8 cellular contexts compared by ENCODE assay signal in the genomic region with DNA sequence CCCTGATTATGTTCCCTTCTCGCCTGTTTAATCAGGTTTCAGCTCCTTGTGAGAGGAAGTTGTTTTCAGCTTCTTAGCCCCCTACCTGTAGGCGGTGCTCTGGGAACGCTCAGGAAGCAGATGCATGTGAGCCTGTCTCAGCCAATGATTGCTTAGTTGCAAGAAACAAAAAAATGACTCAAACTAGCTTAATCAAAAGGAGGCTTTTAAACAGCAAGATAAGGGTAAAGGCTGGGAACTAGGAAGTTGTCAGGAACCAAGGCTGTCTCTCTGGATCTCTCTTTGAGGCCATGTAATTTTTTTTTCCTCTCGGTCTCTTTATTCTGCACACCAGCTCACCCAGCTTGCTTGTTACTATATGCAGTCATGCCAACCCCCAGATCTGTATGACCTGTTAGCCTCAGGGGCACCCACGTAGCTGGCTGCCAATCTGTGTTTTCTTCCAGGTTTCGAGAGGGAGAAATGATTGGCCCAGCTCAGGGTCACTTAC.
DNase-seq lines count a peak whose midpoint lies in the region; TF ChIP-seq lines count a peak whose summit lies in the region.

No MANE protein-coding gene starts in this region.

- no peak overlapping the region for H3K4me3 Mint-ChIP-seq in activated CD4-positive, alpha-beta memory T cell treated with anti-CD3 and anti-CD28 coated beads, Interleukin-2, amount 10 ng/mL, durations not matched to agents 7 days and 5 days
- no peak overlapping the region for H3K4me3 Mint-ChIP-seq in immature natural killer cell

- CTCF ChIA-PET in activated CD4-positive, alpha-beta memory T cell treated with anti-CD3 and anti-CD28 coated beads, Interleukin-2, amount 10 ng/mL, durations not matched to agents 7 days and 5 days (lab: Charles Lee), result interaction anchor here (0.7 to 8.3 kb wide), 27 partner anchors 9 to 690 kb away, joined by 3 to 98 read pairs (median 5); no protein-coding TSS in a partner anchor

- no peak overlapping the region for H2AFZ ChIP-seq in smooth muscle cell (ENCODE audit: low read depth)

- DNase-seq in BE2C (no peak), HK-2 (ENCODE audit: unreplicated experiment) (peak; percentile 20), head of caudate nucleus (peak in 27 of 42 donors; percentile 31 to 76 (median 60)), smooth muscle cell (lab: John Stamatoyannopoulos, UW; ENCODE audit: unreplicated experiment) (no peak), SK-N-DZ (ENCODE audit: low spot score) (no peak), immature natural killer cell (no peak), NCI-H1436 (lab: John Stamatoyannopoulos, UW) (no peak)
- peak; percentile 31 for DNase-seq in activated CD4-positive, alpha-beta memory T cell treated with anti-CD3 and anti-CD28 coated beads, Interleukin-2, amount 10 ng/mL, durations not matched to agents 7 days and 5 days

- no peaks in the 10 kb centered on the region for H3K9me3 Mint-ChIP-seq in activated CD4-positive, alpha-beta memory T cell treated with anti-CD3 and anti-CD28 coated beads, Interleukin-2, amount 10 ng/mL, durations not matched to agents 7 days and 5 days
- H3K9me3 Mint-ChIP-seq in immature natural killer cell, result no peaks in the 10 kb centered on the region

- H3K27me3 Mint-ChIP-seq in activated CD4-positive, alpha-beta memory T cell treated with anti-CD3 and anti-CD28 coated beads, Interleukin-2, amount 10 ng/mL, durations not matched to agents 7 days and 5 days, result no peaks in the 10 kb centered on the region
- H3K27me3 Mint-ChIP-seq in immature natural killer cell (ENCODE audit: low read depth in 3 of 3), result no peaks in the 10 kb centered on the region

- H4K20me1 ChIP-seq in smooth muscle cell (ENCODE audit: low read depth), result no peaks in the 10 kb centered on the region

- peaks cover 44% of the 10 kb centered on the region for H3K36me3 Mint-ChIP-seq in activated CD4-positive, alpha-beta memory T cell treated with anti-CD3 and anti-CD28 coated beads, Interleukin-2, amount 10 ng/mL, durations not matched to agents 7 days and 5 days (ENCODE audit: low read depth)
- peaks cover 4 to 29% (median 17%) of the 10 kb centered on the region in 3 donors for H3K36me3 Mint-ChIP-seq in immature natural killer cell

- H3K27ac ChIP-seq in smooth muscle cell (ENCODE audit: low read depth), result peak overlapping the region; percentile 64

- H3K9ac ChIP-seq in smooth muscle cell (ENCODE audit: low read depth), result peak overlapping the region; percentile 12

- H3K36me3 ChIP-seq in BE2C (no peaks in the 10 kb centered on the region), smooth muscle cell (ENCODE audit: low read depth) (no peaks in the 10 kb centered on the region)

- no peaks in the 10 kb centered on the region for H3K79me2 ChIP-seq in smooth muscle cell (ENCODE audit: low read depth)

- H3K4me1 ChIP-seq in BE2C (peaks cover 10% of the 10 kb centered on the region), smooth muscle cell (ENCODE audit: low read depth) (peaks cover 7% of the 10 kb centered on the region)

- POLR2A ChIA-PET in activated CD4-positive, alpha-beta memory T cell treated with anti-CD3 and anti-CD28 coated beads, Interleukin-2, amount 10 ng/mL, durations not matched to agents 7 days and 5 days (lab: Charles Lee), result interaction anchor here (0.9 to 2.3 kb wide), 7 partner anchors 10 to 250 kb away, joined by 3 to 12 read pairs (median 3); no protein-coding TSS in a partner anchor

- peaks cover 22% of the 10 kb centered on the region for H3K4me1 Mint-ChIP-seq in activated CD4-positive, alpha-beta memory T cell treated with anti-CD3 and anti-CD28 coated beads, Interleukin-2, amount 10 ng/mL, durations not matched to agents 7 days and 5 days
- peaks cover 6 to 30% of the 10 kb centered on the region in 2 donors for H3K4me1 Mint-ChIP-seq in immature natural killer cell

- peaks cover 7% of the 10 kb centered on the region for H3F3A ChIP-seq in smooth muscle cell (ENCODE audit: low read depth)

- intact Hi-C loops in head of caudate nucleus (cut with DNase I), result loop anchor here (10.0 kb wide), 3 partner anchors 255 to 715 kb away; a partner anchor contains a TSS

- H3K4me3 ChIP-seq in BE2C (ENCODE audit: low read depth, low read length) (no peak overlapping the region), smooth muscle cell (no peak overlapping the region)

- WGBS in smooth muscle cell (ENCODE audit: low lambda C conversion rate), result 36% methylated on average over 6 of the region's 6 CpGs

- H3K27ac Mint-ChIP-seq in activated CD4-positive, alpha-beta memory T cell treated with anti-CD3 and anti-CD28 coated beads, Interleukin-2, amount 10 ng/mL, durations not matched to agents 7 days and 5 days, result no peak overlapping the region
- H3K27ac Mint-ChIP-seq in immature natural killer cell, result peak overlapping the region in 1 of 6 donors; percentile 7

- H3K27me3 ChIP-seq in BE2C (no peaks in the 10 kb centered on the region), smooth muscle cell (ENCODE audit: low read depth) (no peaks in the 10 kb centered on the region)

- TF ChIP-seq CTCF in BE2C (IDR thresholded peaks at IDR 0.05; ENCODE audit: low read depth, low read length), result peak; percentile 41
- TF ChIP-seq CTCF in smooth muscle cell (IDR thresholded peaks at IDR 0.05; ENCODE audit: borderline replicate concordance, insufficient read depth, poor library complexity, severe bottlenecking), result peak; percentile 40

- H3K4me2 ChIP-seq in smooth muscle cell, result peak overlapping the region; percentile 43

- H3K9me3 ChIP-seq in BE2C (no peaks in the 10 kb centered on the region), smooth muscle cell (replicated peaks; ENCODE audit: low read depth) (no peaks in the 10 kb centered on the region)

Comparison
In these comparisons a context has a peak if more than half of its experiments do, and no peak if none do; other contexts are left out.
1. DNase-seq: peak in HK-2 (single experiment), activated CD4-positive, alpha-beta memory T cell treated with anti-CD3 and anti-CD28 coated beads, Interleukin-2, amount 10 ng/mL, durations not matched to agents 7 days and 5 days (single experiment) and head of caudate nucleus (27 of 42); none in BE2C (single experiment), smooth muscle cell (single experiment), SK-N-DZ (single experiment), immature natural killer cell (0 of 3) and NCI-H1436 (single experiment).